6 cellular contexts compared by ENCODE assay signal in genomic region chr17:7216242-7217112, GRCh38. TPM values are rescaled to one million over a fixed set of nuclear protein-coding genes. Genes with fewer than 3 reads are reported as not detected.
DNase-seq lines count a peak whose midpoint lies in the region; TF ChIP-seq lines count a peak whose summit lies in the region.

No MANE protein-coding gene starts in this region.

- H3K4me3 Mint-ChIP-seq in HFFc6: peak overlapping the region; percentile 88
- H3K4me3 Mint-ChIP-seq in osteocyte (ENCODE audit: unreplicated experiment): peak overlapping the region; percentile 69

- H3K36me3 Mint-ChIP-seq in HFFc6 (ENCODE audit: low read depth) (peaks cover 21% of the 10 kb centered on the region), osteocyte (ENCODE audit: unreplicated experiment) (no peaks in the 10 kb centered on the region)

- H3K27me3 Mint-ChIP-seq in HFFc6 (ENCODE audit: insufficient read depth) (peaks cover 24% of the 10 kb centered on the region), osteocyte (ENCODE audit: unreplicated experiment) (no peaks in the 10 kb centered on the region)

- H3K4me1 Mint-ChIP-seq in HFFc6 (ENCODE audit: low read depth) (peaks cover 83% of the 10 kb centered on the region), osteocyte (ENCODE audit: unreplicated experiment) (peaks cover 70% of the 10 kb centered on the region)

- H3K27ac Mint-ChIP-seq in HFFc6 (peak overlapping the region; percentile 96), osteocyte (ENCODE audit: unreplicated experiment) (peak overlapping the region; percentile 98)

- DNase-seq in HFFc6 (no peak), caudate nucleus (lab: John Stamatoyannopoulos, UW) (peak in 3 of 61 donors; percentile 5 to 46 (median 33)), osteocyte (ENCODE audit: extremely low spot score, unreplicated experiment) (no peak), NCI-H2081 (lab: John Stamatoyannopoulos, UW) (no peak), NCI-H2171 treated with DMSO at 0.1 percent for 48 hours (lab: John Stamatoyannopoulos, UW) (no peak), AML-193 (lab: John Stamatoyannopoulos, UW) (no peak)

- TF ChIP-seq CTCF in HFFc6 (IDR thresholded peaks at IDR 0.05) (no peak; the same call in 1 of the 2 replicates), osteocyte (IDR thresholded peaks at IDR 0.05) (no peak)

- H3K27ac ChIP-seq in caudate nucleus (ENCODE audit: low read depth, low read length): peak overlapping the region; percentile 78

- H3K9me3 Mint-ChIP-seq in HFFc6 (no peaks in the 10 kb centered on the region), osteocyte (ENCODE audit: unreplicated experiment) (no peaks in the 10 kb centered on the region)

RNA-seq across cellular contexts. Expression of gene DLG4, which starts 3.2 kb away (rescaled TPM):
- total RNA-seq in HFFc6 (2021; fragmentation: NEBNext Ultra II Directional; extraction: Animal tissue kit (Norgen Biotek cat#: 25700)): 10 to 100 TPM; 27.8 to 34.3 (median 28.1) TPM
- total RNA-seq in osteocyte: 32.6 and 38.5 TPM in 2 replicates

RNA-seq across cellular contexts. Expression of gene ACADVL, which starts 3.3 kb away (rescaled TPM):
- 100 to 1,000 TPM; 378 to 463 (median 405) TPM for total RNA-seq in HFFc6 (2021; fragmentation: NEBNext Ultra II Directional; extraction: Animal tissue kit (Norgen Biotek cat#: 25700))
- 302 and 354 TPM in 2 replicates for total RNA-seq in osteocyte

RNA-seq across cellular contexts. Expression of gene DVL2, which starts 17.8 kb away (rescaled TPM):
- 10 to 100 TPM; 24.9 to 29.1 (median 27.0) TPM for total RNA-seq in HFFc6 (2021; fragmentation: NEBNext Ultra II Directional; extraction: Animal tissue kit (Norgen Biotek cat#: 25700))
- 87.7 and 99.7 TPM in 2 replicates for total RNA-seq in osteocyte

RNA-seq across cellular contexts. Expression of gene PHF23, which starts 22.8 kb away (rescaled TPM):
- total RNA-seq in HFFc6 (2021; fragmentation: NEBNext Ultra II Directional; extraction: Animal tissue kit (Norgen Biotek cat#: 25700)): 10 to 100 TPM; 57.0 to 75.0 (median 68.2) TPM
- total RNA-seq in osteocyte: 51.6 and 54.7 TPM in 2 replicates

RNA-seq across cellular contexts. Expression of gene GABARAP, which starts 25.8 kb away (rescaled TPM):
- total RNA-seq in HFFc6 (2021; fragmentation: NEBNext Ultra II Directional; extraction: Animal tissue kit (Norgen Biotek cat#: 25700)): 100 to 1,000 TPM; 399 to 470 (median 426) TPM
- 642 TPM in 2 replicates for total RNA-seq in osteocyte
